Comparison of ENCODE assay signal across 1 cellular context in the genomic region with DNA sequence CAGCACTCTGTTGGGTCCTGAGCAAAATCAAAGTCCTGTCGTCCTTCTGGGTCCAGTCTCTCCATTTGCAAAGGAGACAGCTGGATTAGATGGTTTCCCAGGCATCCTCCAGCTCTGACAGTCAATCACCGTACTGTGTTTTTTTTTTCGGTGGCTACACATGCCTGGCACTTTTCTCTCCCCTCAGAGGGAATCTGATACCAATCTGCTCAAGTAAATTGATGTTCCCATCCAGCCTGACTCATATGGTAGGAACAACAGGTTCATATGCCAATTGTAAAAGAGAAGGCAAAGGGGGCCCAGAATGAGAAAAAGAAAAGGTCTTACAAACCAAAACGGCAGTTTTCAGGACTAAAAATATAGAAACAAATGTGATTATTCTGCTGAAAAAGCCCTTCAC.
TF ChIP-seq lines count a peak whose summit lies in the region.

No MANE protein-coding gene starts in this region.

TF ChIP-seq in A549, 52 proteins besides CTCF, POLR2A, EP300 and RAD21 (continued from another document):
- TF ChIP-seq, protein P1, sequence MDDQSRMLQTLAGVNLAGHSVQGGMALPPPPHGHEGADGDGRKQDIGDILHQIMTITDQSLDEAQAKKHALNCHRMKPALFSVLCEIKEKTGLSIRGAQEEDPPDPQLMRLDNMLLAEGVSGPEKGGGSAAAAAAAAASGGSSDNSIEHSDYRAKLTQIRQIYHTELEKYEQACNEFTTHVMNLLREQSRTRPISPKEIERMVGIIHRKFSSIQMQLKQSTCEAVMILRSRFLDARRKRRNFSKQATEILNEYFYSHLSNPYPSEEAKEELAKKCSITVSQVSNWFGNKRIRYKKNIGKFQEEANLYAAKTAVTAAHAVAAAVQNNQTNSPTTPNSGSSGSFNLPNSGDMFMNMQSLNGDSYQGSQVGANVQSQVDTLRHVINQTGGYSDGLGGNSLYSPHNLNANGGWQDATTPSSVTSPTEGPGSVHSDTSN (IDR thresholded peaks at IDR 0.05), result no peak
